ENCODE assay signal across 8 cellular contexts in genomic region chr7:116524609-116525297, GRCh38. TPM values are rescaled to one million over a fixed set of nuclear protein-coding genes. Genes with fewer than 3 reads are reported as not detected.
DNase-seq lines count a peak whose midpoint lies in the region; ATAC-seq and TF ChIP-seq lines count a peak whose summit lies in the region.

A gene with protein sequence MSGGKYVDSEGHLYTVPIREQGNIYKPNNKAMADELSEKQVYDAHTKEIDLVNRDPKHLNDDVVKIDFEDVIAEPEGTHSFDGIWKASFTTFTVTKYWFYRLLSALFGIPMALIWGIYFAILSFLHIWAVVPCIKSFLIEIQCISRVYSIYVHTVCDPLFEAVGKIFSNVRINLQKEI (plus strand): TSS chr7:116525036. CDS start chr7:116525063, 27 bp downstream.

- POLR2A ChIA-PET in AG04449 (lab: Yijun Ruan, JAX), result interaction anchor here (0.6 to 3.2 kb wide), 6 partner anchors 24 to 265 kb away, joined by 3 to 36 read pairs (median 18); no protein-coding TSS in a partner anchor

- intact Hi-C loops in uterus (cut with DNase I; ENCODE audit: low total_unique reads), result loop anchor here (10.0 kb wide), 1 partner anchor 60 kb away; no protein-coding TSS in a partner anchor

- H3K9me3 ChIP-seq in neuron (ENCODE audit: low read length) (no peaks in the 10 kb centered on the region), uterus (no peaks in the 10 kb centered on the region)

- no peaks in the 10 kb centered on the region for H3K9me3 Mint-ChIP-seq in activated naive CD8-positive, alpha-beta T cell treated with anti-CD3 and anti-CD28 coated beads, Interleukin-2, amount 50 U/mL, for 24 hours
- H3K9me3 Mint-ChIP-seq in glutamatergic neuron (ENCODE audit: unreplicated experiment), result peaks cover 3% of the 10 kb centered on the region

- peaks cover 16% of the 10 kb centered on the region for H3K27me3 ChIP-seq in neuron (ENCODE audit: insufficient read depth, low read length)
- H3K27me3 ChIP-seq in uterus, result no peaks in the 10 kb centered on the region

- DNase-seq in AG04449 (ENCODE audit: low read depth, low spot score) (peak; percentile 80), OCI-M1 (lab: John Stamatoyannopoulos, UW) (peak; percentile 19), glutamatergic neuron (peak; percentile 49), uterus (peak; percentile 84 to 88)
- DNase-seq in activated naive CD8-positive, alpha-beta T cell treated with anti-CD3 and anti-CD28 coated beads, Interleukin-2, amount 50 U/mL, for 24 hours, result peak; percentile 51

- ATAC-seq in GM21360 (IDR thresholded peaks at IDR 0.05; ENCODE audit: unreplicated experiment) (peak; percentile 37), HG03135 (IDR thresholded peaks at IDR 0.05; ENCODE audit: unreplicated experiment) (no peak)
- ATAC-seq in activated naive CD8-positive, alpha-beta T cell treated with anti-CD3 and anti-CD28 coated beads, Interleukin-2, amount 50 U/mL, for 24 hours, result peak; percentile 69

- peak within 1 kb of the TSS; percentile 56 for H3K27ac Mint-ChIP-seq in activated naive CD8-positive, alpha-beta T cell treated with anti-CD3 and anti-CD28 coated beads, Interleukin-2, amount 50 U/mL, for 24 hours
- H3K27ac Mint-ChIP-seq in glutamatergic neuron (ENCODE audit: unreplicated experiment), result no peak within 1 kb of the TSS

- H3K4me1 ChIP-seq in neuron (ENCODE audit: insufficient read depth, low read length), result peaks cover 21% of the 10 kb centered on the region
- peaks cover 0 to 11% of the 10 kb centered on the region in 2 donors for H3K4me1 ChIP-seq in uterus

- peaks cover 39% of the 10 kb centered on the region for H3K4me1 Mint-ChIP-seq in activated naive CD8-positive, alpha-beta T cell treated with anti-CD3 and anti-CD28 coated beads, Interleukin-2, amount 50 U/mL, for 24 hours
- peaks cover 5% of the 10 kb centered on the region for H3K4me1 Mint-ChIP-seq in glutamatergic neuron (ENCODE audit: low read depth, unreplicated experiment)

- peak within 1 kb of the TSS; percentile 99 for H3K4me3 ChIP-seq in AG04449 (ENCODE audit: low read depth, low read length)
- peak within 1 kb of the TSS; percentile 45 for H3K4me3 ChIP-seq in neuron (ENCODE audit: low read length)
- peak within 1 kb of the TSS; percentile 62 to 73 for H3K4me3 ChIP-seq in uterus

- H2AFZ ChIP-seq in neuron (ENCODE audit: low read depth, low read length), result peak within 1 kb of the TSS; percentile 69

- peaks cover 75% of the 10 kb centered on the region for H3K27me3 Mint-ChIP-seq in activated naive CD8-positive, alpha-beta T cell treated with anti-CD3 and anti-CD28 coated beads, Interleukin-2, amount 50 U/mL, for 24 hours
- peaks cover 19% of the 10 kb centered on the region for H3K27me3 Mint-ChIP-seq in glutamatergic neuron (ENCODE audit: unreplicated experiment)

- H3K27ac ChIP-seq in uterus, result peak within 1 kb of the TSS; percentile 96

- CTCF ChIA-PET in AG04449 (lab: Yijun Ruan, JAX), result interaction anchor here (1.2 to 5.3 kb wide), 14 partner anchors 10 to 352 kb away, joined by 3 to 129 read pairs (median 14); no protein-coding TSS in a partner anchor

- TF ChIP-seq POLR2A in uterus (IDR thresholded peaks at IDR 0.05), result peak; percentile 67 to 79

- no peaks in the 10 kb centered on the region for H3K36me3 Mint-ChIP-seq in activated naive CD8-positive, alpha-beta T cell treated with anti-CD3 and anti-CD28 coated beads, Interleukin-2, amount 50 U/mL, for 24 hours (ENCODE audit: low read depth)
- no peaks in the 10 kb centered on the region for H3K36me3 Mint-ChIP-seq in glutamatergic neuron (ENCODE audit: unreplicated experiment)

- no peaks in the 10 kb centered on the region for H3K36me3 ChIP-seq in neuron (ENCODE audit: insufficient read depth, low read length)
- H3K36me3 ChIP-seq in uterus, result no peaks in the 10 kb centered on the region

- TF ChIP-seq CTCF in AG04449 (IDR thresholded peaks at IDR 0.05; ENCODE audit: insufficient read depth, low read length, missing control alignments) (peak; percentile 32), glutamatergic neuron (IDR thresholded peaks at IDR 0.05; ENCODE audit: partially characterized antibody, unreplicated experiment) (no peak), uterus (IDR thresholded peaks at IDR 0.05) (peak; percentile 16 to 35 (median 30))

- peak within 1 kb of the TSS; percentile 76 for H3K4me3 Mint-ChIP-seq in activated naive CD8-positive, alpha-beta T cell treated with anti-CD3 and anti-CD28 coated beads, Interleukin-2, amount 50 U/mL, for 24 hours
- H3K4me3 Mint-ChIP-seq in glutamatergic neuron (ENCODE audit: unreplicated experiment), result peak within 1 kb of the TSS; percentile 94

RNA-seq across cellular contexts. Expression of the gene that starts here (rescaled TPM):
- total RNA-seq in glutamatergic neuron (ENCODE audit: unreplicated experiment), result 0.78 TPM
- 100 to 1,000 TPM; 183 to 351 (median 300) TPM for total RNA-seq in uterus

Comparison
In these comparisons a context has a peak if more than half of its experiments do, and no peak if none do; other contexts are left out.
1. RNA of the gene that starts here (total RNA-seq): 183 to 351 TPM in uterus; 0.78 TPM in glutamatergic neuron (single experiment); every median in the first group is over 100 times any median in the second.
2. Peak in DNase-seq in glutamatergic neuron; RNA of the gene not detected or under 1 TPM.
3. DNase-seq: peak in every context shown above with its lines; median percentile 86 in uterus; 80 in AG04449; 51 in activated naive CD8-positive, alpha-beta T cell treated with anti-CD3 and anti-CD28 coated beads, Interleukin-2, amount 50 U/mL, for 24 hours; 49 in glutamatergic neuron; 19 in OCI-M1.
4. H3K4me3 ChIP-seq: peak in every context shown above with its lines; median percentile 99 in AG04449; 68 in uterus; 45 in neuron.